ENCODE assay signal across 18 cellular contexts in genomic region chr12:108644743-108645120, GRCh38. TPM values are rescaled to one million over a fixed set of nuclear protein-coding genes. Genes with fewer than 3 reads are reported as not detected.
A peak's percentile ranks its signal among the peaks of the same experiment; 100 is the strongest.
DNase-seq lines count a peak whose midpoint lies in the region; ATAC-seq and TF ChIP-seq lines count a peak whose summit lies in the region.
"Had no signal": no experiment of that assay in that cellular context is flagged by ENCODE, and none has a peak within 500 bp of the region (broad histone marks: within the 10 kb centered on the region; RNA-seq: fewer than 3 reads in every experiment).

No MANE protein-coding gene starts in this region.

- H3K79me2 ChIP-seq in trophoblast cell (ENCODE audit: control insufficient read depth, insufficient read depth, low read length, poor library complexity), result no peaks in the 10 kb centered on the region
- H3K79me2 ChIP-seq: hepatocyte had no signal

- H3K4me2 ChIP-seq in trophoblast cell (ENCODE audit: low read length), result no peak overlapping the region
- H3K4me2 ChIP-seq: hepatocyte had no signal

- TF ChIP-seq POLR2A in heart left ventricle (IDR thresholded peaks at IDR 0.05), result no peak

- H3K4ac ChIP-seq in trophoblast cell (ENCODE audit: low read depth, low read length), result no peak overlapping the region

- no peak overlapping the region for H2BK120ac ChIP-seq in trophoblast cell (ENCODE audit: insufficient read depth, low read length, poor library complexity)

- H3K9me3 ChIP-seq in heart left ventricle (no peaks in the 10 kb centered on the region), trophoblast cell (ENCODE audit: insufficient read depth, low read depth, low read length) (peaks cover 1% of the 10 kb centered on the region), tibial artery (no peaks in the 10 kb centered on the region)
- H3K9me3 ChIP-seq: mucosa of descending colon had no signal

- intact Hi-C loops in heart left ventricle (cut with DNase I), result no loop called here
- intact Hi-C loops in Right ventricle myocardium superior (cut with DNase I), result loop anchor here (10.0 kb wide), 2 partner anchors 310 to 440 kb away; no protein-coding TSS in a partner anchor
- intact Hi-C loops in dorsolateral prefrontal cortex (cut with DNase I), result no loop called here
- intact Hi-C loops in tibial artery (cut with DNase I; ENCODE audit: low total_unique reads), result no loop called here

- H3K4me1 ChIP-seq in heart left ventricle, result peaks cover 9 to 77% (median 48%) of the 10 kb centered on the region in 12 donors
- peaks cover 20 to 32% of the 10 kb centered on the region in 2 experiments for H3K4me1 ChIP-seq in trophoblast cell (ENCODE audit: control insufficient read depth in 1 of 2, insufficient read depth in 2 of 2, low read length in 2 of 2)
- peaks cover 0 to 40% (median 33%) of the 10 kb centered on the region in 4 donors for H3K4me1 ChIP-seq in tibial artery

- no peak for DNase-seq in heart left ventricle
- DNase-seq in Right ventricle myocardium superior, result no peak
- peak in 1 of 10 donors; percentile 30 for DNase-seq in dorsolateral prefrontal cortex
- no peak for DNase-seq in trophoblast cell
- DNase-seq in tibial artery, result no peak
- no peak for DNase-seq in DMS 273 treated with DMSO at 0.1 percent for 48 hours (lab: John Stamatoyannopoulos, UW)
- DNase-seq in NCI-H526 (lab: John Stamatoyannopoulos, UW), result no peak
- no peak for DNase-seq in NCI-H774 (lab: John Stamatoyannopoulos, UW)
- DNase-seq: activated CD8-positive, alpha-beta T cell treated with anti-CD3 and anti-CD28 coated beads, Interleukin-2, amount 10 ng/mL, durations not matched to agents 7 days and 5 days; activated naive CD8-positive, alpha-beta T cell treated with anti-CD3 and anti-CD28 coated beads, Interleukin-2, amount 10 ng/mL, durations not matched to agents 7 days and 5 days; CD8-positive, alpha-beta T cell; effector memory CD4-positive, alpha-beta T cell; mucosa of descending colon; NCI-H146; small intestine had no signal

- H2BK5ac ChIP-seq in trophoblast cell (ENCODE audit: low read depth, low read length, poor library complexity), result peak overlapping the region; percentile 14

- peak overlapping the region; percentile 8 for H4K91ac ChIP-seq in trophoblast cell (ENCODE audit: low read depth, low read length)

- no peak overlapping the region for H4K8ac ChIP-seq in trophoblast cell (ENCODE audit: low read depth, low read length)

- no peak overlapping the region for H3K23ac ChIP-seq in trophoblast cell (ENCODE audit: low read length)

- WGBS in heart left ventricle, 4 donors, result 93 to 97% (median 95%) methylated on average over 8 of the region's 8 CpGs
- WGBS in trophoblast cell (ENCODE audit: extremely low coverage, insufficient coverage, insufficient read length), result no CpG with 5 or more reads among the region's 8 CpGs

- no peaks in the 10 kb centered on the region for H3K27me3 ChIP-seq in heart left ventricle
- H3K27me3 ChIP-seq in dorsolateral prefrontal cortex, result no peaks in the 10 kb centered on the region
- no peaks in the 10 kb centered on the region for H3K27me3 ChIP-seq in trophoblast cell (ENCODE audit: insufficient read depth, low read length)
- no peaks in the 10 kb centered on the region for H3K27me3 ChIP-seq in tibial artery
- H3K27me3 ChIP-seq: hepatocyte had no signal

- H3K79me1 ChIP-seq in trophoblast cell (ENCODE audit: low read length), result peaks cover 6% of the 10 kb centered on the region

- no peak overlapping the region for H3K14ac ChIP-seq in trophoblast cell (ENCODE audit: low read length)

- H2AFZ ChIP-seq in trophoblast cell (ENCODE audit: insufficient read depth, low read length, poor library complexity), result no peak overlapping the region
- H2AFZ ChIP-seq: hepatocyte had no signal

- no peak overlapping the region for H3K4me3 ChIP-seq in heart left ventricle
- H3K4me3 ChIP-seq in dorsolateral prefrontal cortex, result no peak overlapping the region
- H3K4me3 ChIP-seq in trophoblast cell (ENCODE audit: low read depth, low read length), result no peak overlapping the region
- no peak overlapping the region for H3K4me3 ChIP-seq in tibial artery
- H3K4me3 ChIP-seq: hepatocyte, mucosa of descending colon had no signal

- ATAC-seq in heart left ventricle (no peak), Right ventricle myocardium superior (ENCODE audit: poor library complexity) (no peak)
- ATAC-seq: activated CD8-positive, alpha-beta T cell treated with anti-CD3 and anti-CD28 coated beads, Interleukin-2, amount 10 ng/mL, durations not matched to agents 7 days and 5 days; CD8-positive, alpha-beta T cell; mucosa of descending colon had no signal

- H3K18ac ChIP-seq in trophoblast cell (ENCODE audit: low read length), result peak overlapping the region; percentile 3

- peaks cover 0 to 56% (median 51%) of the 10 kb centered on the region in 9 donors for H3K36me3 ChIP-seq in heart left ventricle
- peaks cover 31 to 44% of the 10 kb centered on the region in 2 experiments for H3K36me3 ChIP-seq in trophoblast cell (ENCODE audit: control insufficient read depth in 1 of 2, insufficient read depth in 2 of 2, low read length in 2 of 2)
- peaks cover 34 to 38% (median 34%) of the 10 kb centered on the region in 3 donors for H3K36me3 ChIP-seq in tibial artery

- no peak overlapping the region for H2AK5ac ChIP-seq in trophoblast cell (ENCODE audit: low read length)

- no peak overlapping the region for H4K12ac ChIP-seq in trophoblast cell (ENCODE audit: low read depth, low read length)

- peak overlapping the region in 11 of 12 donors; percentile 40 to 83 (median 67) for H3K27ac ChIP-seq in heart left ventricle
- H3K27ac ChIP-seq in dorsolateral prefrontal cortex, result peak overlapping the region in 48 of 59 donors; percentile 2 to 95 (median 64)
- H3K27ac ChIP-seq in trophoblast cell (ENCODE audit: low read depth, low read length), result no peak overlapping the region
- H3K27ac ChIP-seq in tibial artery, result peak overlapping the region; percentile 52 to 53
- H3K27ac ChIP-seq: hepatocyte had no signal

- peak overlapping the region; percentile 6 for H2BK12ac ChIP-seq in trophoblast cell (ENCODE audit: low read length)

- no peak for TF ChIP-seq CTCF in heart left ventricle (IDR thresholded peaks at IDR 0.05)
- TF ChIP-seq CTCF in dorsolateral prefrontal cortex (IDR thresholded peaks at IDR 0.05 in 54 of 56, conservative IDR thresholded peaks at IDR 0.05 in 2 of 56; ENCODE audit: low read depth in 1 of 56, partially characterized antibody in 56 of 56), result no peak
- TF ChIP-seq CTCF in tibial artery (IDR thresholded peaks at IDR 0.05), result no peak

- no peak overlapping the region for H3K9ac ChIP-seq in trophoblast cell (ENCODE audit: low read length)

RNA-seq across cellular contexts. Expression of gene SELPLG, which starts 11.0 kb away (rescaled TPM):
- total RNA-seq in heart left ventricle (10 to 100 TPM in 2 of 9 donors, 1 to 10 TPM in 7; 1.1 to 26.7 (median 4.0) TPM), Right ventricle myocardium superior (4.2 TPM), dorsolateral prefrontal cortex (10 to 100 TPM in 39 of 120 experiments, 1 to 10 TPM in 81; 1.8 to 27.0 (median 7.9) TPM)
- 1 to 10 TPM; 1.0 to 4.5 TPM for polyA plus RNA-seq in heart left ventricle
- 3.6 and 3.7 TPM in 2 replicates for polyA plus RNA-seq in trophoblast cell (2013)

RNA-seq across cellular contexts. Expression of gene TMEM119, which starts 46.8 kb away (rescaled TPM):
- total RNA-seq in heart left ventricle (10 to 100 TPM in 1 of 9 donors, 1 to 10 TPM in 7, under 1 TPM in 1; 0.19 to 11.0 (median 2.2) TPM), Right ventricle myocardium superior (0.54 TPM), dorsolateral prefrontal cortex (10 to 100 TPM in 35 of 120 experiments, 1 to 10 TPM in 85; 1.3 to 25.3 (median 7.9) TPM)
- 1 to 10 TPM in 1 of 2 donors, under 1 TPM in 1; 0.80 to 3.0 TPM for polyA plus RNA-seq in heart left ventricle
- polyA plus RNA-seq in trophoblast cell (2013), result 16.8 and 19.9 TPM in 2 replicates
- total RNA-seq: A172; activated CD8-positive, alpha-beta T cell treated with anti-CD3 and anti-CD28 coated beads, Interleukin-2, amount 10 ng/mL, durations not matched to agents 7 days and 5 days; kidney epithelial cell had no signal
